ENCODE assay signal across 1 cellular context in the genomic region with DNA sequence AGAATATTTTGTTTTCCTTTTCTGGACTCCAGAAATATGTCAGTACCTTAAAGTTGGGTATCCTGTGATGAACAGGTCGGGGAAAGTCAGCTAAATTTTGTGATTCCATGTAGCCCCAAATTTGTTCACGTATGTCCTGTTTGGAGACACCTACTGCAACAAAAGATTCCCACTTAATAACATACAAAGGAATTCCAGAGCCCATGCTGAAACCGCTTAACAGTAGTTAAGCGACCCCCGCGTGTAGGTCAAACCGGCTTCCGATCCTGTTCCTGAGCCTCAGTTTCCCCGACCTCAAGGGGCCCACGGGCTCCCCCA.
TF ChIP-seq lines count a peak whose summit lies in the region.

No MANE protein-coding gene starts in this region.

TF ChIP-seq in WTC11, 78 proteins besides CTCF, POLR2A, EP300 and RAD21 (continued from another document):
- TF ChIP-seq, protein P1, sequence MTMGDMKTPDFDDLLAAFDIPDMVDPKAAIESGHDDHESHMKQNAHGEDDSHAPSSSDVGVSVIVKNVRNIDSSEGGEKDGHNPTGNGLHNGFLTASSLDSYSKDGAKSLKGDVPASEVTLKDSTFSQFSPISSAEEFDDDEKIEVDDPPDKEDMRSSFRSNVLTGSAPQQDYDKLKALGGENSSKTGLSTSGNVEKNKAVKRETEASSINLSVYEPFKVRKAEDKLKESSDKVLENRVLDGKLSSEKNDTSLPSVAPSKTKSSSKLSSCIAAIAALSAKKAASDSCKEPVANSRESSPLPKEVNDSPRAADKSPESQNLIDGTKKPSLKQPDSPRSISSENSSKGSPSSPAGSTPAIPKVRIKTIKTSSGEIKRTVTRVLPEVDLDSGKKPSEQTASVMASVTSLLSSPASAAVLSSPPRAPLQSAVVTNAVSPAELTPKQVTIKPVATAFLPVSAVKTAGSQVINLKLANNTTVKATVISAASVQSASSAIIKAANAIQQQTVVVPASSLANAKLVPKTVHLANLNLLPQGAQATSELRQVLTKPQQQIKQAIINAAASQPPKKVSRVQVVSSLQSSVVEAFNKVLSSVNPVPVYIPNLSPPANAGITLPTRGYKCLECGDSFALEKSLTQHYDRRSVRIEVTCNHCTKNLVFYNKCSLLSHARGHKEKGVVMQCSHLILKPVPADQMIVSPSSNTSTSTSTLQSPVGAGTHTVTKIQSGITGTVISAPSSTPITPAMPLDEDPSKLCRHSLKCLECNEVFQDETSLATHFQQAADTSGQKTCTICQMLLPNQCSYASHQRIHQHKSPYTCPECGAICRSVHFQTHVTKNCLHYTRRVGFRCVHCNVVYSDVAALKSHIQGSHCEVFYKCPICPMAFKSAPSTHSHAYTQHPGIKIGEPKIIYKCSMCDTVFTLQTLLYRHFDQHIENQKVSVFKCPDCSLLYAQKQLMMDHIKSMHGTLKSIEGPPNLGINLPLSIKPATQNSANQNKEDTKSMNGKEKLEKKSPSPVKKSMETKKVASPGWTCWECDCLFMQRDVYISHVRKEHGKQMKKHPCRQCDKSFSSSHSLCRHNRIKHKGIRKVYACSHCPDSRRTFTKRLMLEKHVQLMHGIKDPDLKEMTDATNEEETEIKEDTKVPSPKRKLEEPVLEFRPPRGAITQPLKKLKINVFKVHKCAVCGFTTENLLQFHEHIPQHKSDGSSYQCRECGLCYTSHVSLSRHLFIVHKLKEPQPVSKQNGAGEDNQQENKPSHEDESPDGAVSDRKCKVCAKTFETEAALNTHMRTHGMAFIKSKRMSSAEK (CRISPR knock-in tag; IDR thresholded peaks at IDR 0.05; ENCODE audit: borderline replicate concordance) = no peak
- no peak for TF ChIP-seq NFATC4 (CRISPR knock-in tag; IDR thresholded peaks at IDR 0.05)
- TF ChIP-seq CREB1 (CRISPR knock-in tag; IDR thresholded peaks at IDR 0.05) = no peak
- TF ChIP-seq, protein P2, sequence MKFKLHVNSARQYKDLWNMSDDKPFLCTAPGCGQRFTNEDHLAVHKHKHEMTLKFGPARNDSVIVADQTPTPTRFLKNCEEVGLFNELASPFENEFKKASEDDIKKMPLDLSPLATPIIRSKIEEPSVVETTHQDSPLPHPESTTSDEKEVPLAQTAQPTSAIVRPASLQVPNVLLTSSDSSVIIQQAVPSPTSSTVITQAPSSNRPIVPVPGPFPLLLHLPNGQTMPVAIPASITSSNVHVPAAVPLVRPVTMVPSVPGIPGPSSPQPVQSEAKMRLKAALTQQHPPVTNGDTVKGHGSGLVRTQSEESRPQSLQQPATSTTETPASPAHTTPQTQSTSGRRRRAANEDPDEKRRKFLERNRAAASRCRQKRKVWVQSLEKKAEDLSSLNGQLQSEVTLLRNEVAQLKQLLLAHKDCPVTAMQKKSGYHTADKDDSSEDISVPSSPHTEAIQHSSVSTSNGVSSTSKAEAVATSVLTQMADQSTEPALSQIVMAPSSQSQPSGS (CRISPR knock-in tag; IDR thresholded peaks at IDR 0.05; ENCODE audit: borderline replicate concordance, low read depth) = no peak
- TF ChIP-seq RELA (CRISPR knock-in tag; IDR thresholded peaks at IDR 0.05; ENCODE audit: borderline replicate concordance) = no peak
- TF ChIP-seq, protein P3, sequence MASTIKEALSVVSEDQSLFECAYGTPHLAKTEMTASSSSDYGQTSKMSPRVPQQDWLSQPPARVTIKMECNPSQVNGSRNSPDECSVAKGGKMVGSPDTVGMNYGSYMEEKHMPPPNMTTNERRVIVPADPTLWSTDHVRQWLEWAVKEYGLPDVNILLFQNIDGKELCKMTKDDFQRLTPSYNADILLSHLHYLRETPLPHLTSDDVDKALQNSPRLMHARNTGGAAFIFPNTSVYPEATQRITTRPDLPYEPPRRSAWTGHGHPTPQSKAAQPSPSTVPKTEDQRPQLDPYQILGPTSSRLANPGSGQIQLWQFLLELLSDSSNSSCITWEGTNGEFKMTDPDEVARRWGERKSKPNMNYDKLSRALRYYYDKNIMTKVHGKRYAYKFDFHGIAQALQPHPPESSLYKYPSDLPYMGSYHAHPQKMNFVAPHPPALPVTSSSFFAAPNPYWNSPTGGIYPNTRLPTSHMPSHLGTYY (CRISPR knock-in tag; IDR thresholded peaks at IDR 0.05) = no peak
- TF ChIP-seq TP53 (CRISPR knock-in tag; IDR thresholded peaks at IDR 0.05) = no peak
- no peak for TF ChIP-seq SP1 (CRISPR knock-in tag; conservative IDR thresholded peaks at IDR 0.05)
- TF ChIP-seq, protein P4, sequence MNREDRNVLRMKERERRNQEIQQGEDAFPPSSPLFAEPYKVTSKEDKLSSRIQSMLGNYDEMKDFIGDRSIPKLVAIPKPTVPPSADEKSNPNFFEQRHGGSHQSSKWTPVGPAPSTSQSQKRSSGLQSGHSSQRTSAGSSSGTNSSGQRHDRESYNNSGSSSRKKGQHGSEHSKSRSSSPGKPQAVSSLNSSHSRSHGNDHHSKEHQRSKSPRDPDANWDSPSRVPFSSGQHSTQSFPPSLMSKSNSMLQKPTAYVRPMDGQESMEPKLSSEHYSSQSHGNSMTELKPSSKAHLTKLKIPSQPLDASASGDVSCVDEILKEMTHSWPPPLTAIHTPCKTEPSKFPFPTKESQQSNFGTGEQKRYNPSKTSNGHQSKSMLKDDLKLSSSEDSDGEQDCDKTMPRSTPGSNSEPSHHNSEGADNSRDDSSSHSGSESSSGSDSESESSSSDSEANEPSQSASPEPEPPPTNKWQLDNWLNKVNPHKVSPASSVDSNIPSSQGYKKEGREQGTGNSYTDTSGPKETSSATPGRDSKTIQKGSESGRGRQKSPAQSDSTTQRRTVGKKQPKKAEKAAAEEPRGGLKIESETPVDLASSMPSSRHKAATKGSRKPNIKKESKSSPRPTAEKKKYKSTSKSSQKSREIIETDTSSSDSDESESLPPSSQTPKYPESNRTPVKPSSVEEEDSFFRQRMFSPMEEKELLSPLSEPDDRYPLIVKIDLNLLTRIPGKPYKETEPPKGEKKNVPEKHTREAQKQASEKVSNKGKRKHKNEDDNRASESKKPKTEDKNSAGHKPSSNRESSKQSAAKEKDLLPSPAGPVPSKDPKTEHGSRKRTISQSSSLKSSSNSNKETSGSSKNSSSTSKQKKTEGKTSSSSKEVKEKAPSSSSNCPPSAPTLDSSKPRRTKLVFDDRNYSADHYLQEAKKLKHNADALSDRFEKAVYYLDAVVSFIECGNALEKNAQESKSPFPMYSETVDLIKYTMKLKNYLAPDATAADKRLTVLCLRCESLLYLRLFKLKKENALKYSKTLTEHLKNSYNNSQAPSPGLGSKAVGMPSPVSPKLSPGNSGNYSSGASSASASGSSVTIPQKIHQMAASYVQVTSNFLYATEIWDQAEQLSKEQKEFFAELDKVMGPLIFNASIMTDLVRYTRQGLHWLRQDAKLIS (CRISPR knock-in tag; IDR thresholded peaks at IDR 0.05; ENCODE audit: borderline replicate concordance) = no peak
- no peak for TF ChIP-seq CREM (CRISPR knock-in tag; IDR thresholded peaks at IDR 0.05)
- TF ChIP-seq, protein P5, sequence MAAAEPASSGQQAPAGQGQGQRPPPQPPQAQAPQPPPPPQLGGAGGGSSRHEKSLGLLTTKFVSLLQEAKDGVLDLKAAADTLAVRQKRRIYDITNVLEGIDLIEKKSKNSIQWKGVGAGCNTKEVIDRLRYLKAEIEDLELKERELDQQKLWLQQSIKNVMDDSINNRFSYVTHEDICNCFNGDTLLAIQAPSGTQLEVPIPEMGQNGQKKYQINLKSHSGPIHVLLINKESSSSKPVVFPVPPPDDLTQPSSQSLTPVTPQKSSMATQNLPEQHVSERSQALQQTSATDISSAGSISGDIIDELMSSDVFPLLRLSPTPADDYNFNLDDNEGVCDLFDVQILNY (CRISPR knock-in tag; IDR thresholded peaks at IDR 0.05) = no peak
- TF ChIP-seq, protein P6, sequence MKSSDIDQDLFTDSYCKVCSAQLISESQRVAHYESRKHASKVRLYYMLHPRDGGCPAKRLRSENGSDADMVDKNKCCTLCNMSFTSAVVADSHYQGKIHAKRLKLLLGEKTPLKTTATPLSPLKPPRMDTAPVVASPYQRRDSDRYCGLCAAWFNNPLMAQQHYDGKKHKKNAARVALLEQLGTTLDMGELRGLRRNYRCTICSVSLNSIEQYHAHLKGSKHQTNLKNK (CRISPR knock-in tag; IDR thresholded peaks at IDR 0.05) = no peak
- no peak for TF ChIP-seq ZNF138 (CRISPR knock-in tag; conservative IDR thresholded peaks at IDR 0.05)
- no peak for TF ChIP-seq ZNF671 (CRISPR knock-in tag; IDR thresholded peaks at IDR 0.05)
- TF ChIP-seq IRF2 (CRISPR knock-in tag; IDR thresholded peaks at IDR 0.05; ENCODE audit: borderline replicate concordance, low read depth) = no peak
TF ChIP-seq in WTC11: peak in this region for 0.
